ENCODE assay signal across 20 cellular contexts in the genomic region with DNA sequence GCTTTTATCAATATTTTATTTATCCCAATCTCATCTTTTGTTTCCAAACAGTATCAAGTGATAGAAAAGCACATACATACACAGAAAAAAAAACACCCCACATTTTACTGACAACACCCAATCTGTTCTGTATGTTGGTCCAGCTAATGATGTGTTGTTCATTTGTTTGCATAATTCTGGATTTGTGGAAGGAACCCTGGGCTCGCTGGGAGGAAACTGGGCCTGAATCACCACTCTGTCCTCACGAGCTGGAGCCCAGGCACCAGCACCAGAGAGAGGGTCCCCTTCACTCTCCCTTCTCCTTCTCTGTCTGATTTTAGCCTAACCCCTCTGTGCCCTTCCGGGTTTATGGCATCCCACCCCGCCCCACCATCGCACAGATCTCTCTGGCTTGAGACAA.
DNase-seq lines count a peak whose midpoint lies in the region; ATAC-seq, FAIRE-seq and TF ChIP-seq lines count a peak whose summit lies in the region.
"Had no signal": no experiment of that assay in that cellular context is flagged by ENCODE, and none has a peak within 500 bp of the region (broad histone marks: within the 10 kb centered on the region; RNA-seq: fewer than 3 reads in every experiment).

No MANE protein-coding gene starts in this region.

- no peaks in the 10 kb centered on the region for H3F3A ChIP-seq in DOHH2 (ENCODE audit: control insufficient read depth, insufficient read depth)

- FAIRE-seq in kidney (lab: Jason Lieb, UNC): no peak
- FAIRE-seq: D721Med, GM12891 had no signal

- H3K9me3 ChIP-seq in DOHH2 (ENCODE audit: control insufficient read depth, insufficient read depth, low read length) (no peaks in the 10 kb centered on the region), MG63 (no peaks in the 10 kb centered on the region), kidney (ENCODE audit: control insufficient read depth in 1 of 2, low read length in 2 of 2) (no peaks in the 10 kb centered on the region), upper lobe of right lung (no peaks in the 10 kb centered on the region)
- H3K9me3 ChIP-seq: Peyer's patch, SJSA1 had no signal

- H3K27me3 ChIP-seq in DOHH2 (ENCODE audit: control insufficient read depth, low read length) (no peaks in the 10 kb centered on the region), MG63 (no peaks in the 10 kb centered on the region), upper lobe of right lung (no peaks in the 10 kb centered on the region)
- H3K27me3 ChIP-seq: Peyer's patch, SJSA1 had no signal

- intact Hi-C loops in kidney (cut with DNase I): no loop called here
- intact Hi-C loops in upper lobe of right lung (cut with DNase I): no loop called here

- ATAC-seq in upper lobe of right lung (no peak), HG03025 (IDR thresholded peaks at IDR 0.05; ENCODE audit: low FRiP score, unreplicated experiment) (no peak)

- H3K4me2 ChIP-seq in DOHH2 (ENCODE audit: low read length): peak overlapping the region; percentile 64

- H3K4me3 ChIP-seq in DOHH2 (ENCODE audit: low read length) (peak overlapping the region; percentile 45), MG63 (no peak overlapping the region), kidney (ENCODE audit: low read length in 2 of 2) (no peak overlapping the region), upper lobe of right lung (no peak overlapping the region)
- H3K4me3 ChIP-seq: Peyer's patch, SJSA1 had no signal

- peak overlapping the region; percentile 77 for H3K27ac ChIP-seq in DOHH2 (ENCODE audit: low read depth, low read length)
- no peak overlapping the region for H3K27ac ChIP-seq in kidney (ENCODE audit: low read depth in 2 of 2, low read length in 2 of 2)
- no peak overlapping the region for H3K27ac ChIP-seq in upper lobe of right lung
- H3K27ac ChIP-seq: Peyer's patch, SJSA1 had no signal

- no peaks in the 10 kb centered on the region for H3K79me2 ChIP-seq in DOHH2 (ENCODE audit: control insufficient read depth, low read length)

- DNase-seq in MG63: peak; percentile 17
- DNase-seq in kidney: peak; percentile 22
- peak; percentile 29 for DNase-seq in upper lobe of right lung
- no peak for DNase-seq in A172 (ENCODE audit: low spot score)
- no peak for DNase-seq in NK-92 (lab: John Stamatoyannopoulos, UW; ENCODE audit: unreplicated experiment)
- DNase-seq: ACHN, GOT3, HCEC 1CT, Karpas-422, NCI-H1694, NCI-H2081, NCI-H2171, NCI-H345, NCI-H774, Peyer's patch had no signal

- peaks cover 57% of the 10 kb centered on the region for H3K4me1 ChIP-seq in DOHH2 (ENCODE audit: control insufficient read depth, low read length)
- H3K4me1 ChIP-seq in kidney (ENCODE audit: control insufficient read depth in 1 of 2, insufficient read depth in 1 of 2, low read depth in 1 of 2, low read length in 2 of 2): no peaks in the 10 kb centered on the region
- no peaks in the 10 kb centered on the region for H3K4me1 ChIP-seq in upper lobe of right lung
- H3K4me1 ChIP-seq: Peyer's patch, SJSA1 had no signal

- H3K9me2 ChIP-seq in DOHH2 (replicated peaks; ENCODE audit: control insufficient read depth, low read length): no peaks in the 10 kb centered on the region

- TF ChIP-seq CTCF in DOHH2 (IDR thresholded peaks at IDR 0.05; ENCODE audit: low read depth, low read length, poor library complexity, severe bottlenecking) (no peak), kidney (IDR thresholded peaks at IDR 0.05; ENCODE audit: borderline replicate concordance, extremely low read depth, insufficient read depth) (no peak), upper lobe of right lung (IDR thresholded peaks at IDR 0.05) (no peak)

- H3K36me3 ChIP-seq in DOHH2 (ENCODE audit: control insufficient read depth, low read length): no peaks in the 10 kb centered on the region
- no peaks in the 10 kb centered on the region for H3K36me3 ChIP-seq in MG63
- H3K36me3 ChIP-seq in kidney (ENCODE audit: control insufficient read depth in 1 of 2, insufficient read depth in 2 of 2, low read length in 2 of 2): no peaks in the 10 kb centered on the region
- H3K36me3 ChIP-seq in upper lobe of right lung: no peaks in the 10 kb centered on the region
- H3K36me3 ChIP-seq: Peyer's patch, SJSA1 had no signal

- H3K9ac ChIP-seq in kidney (ENCODE audit: low read length in 2 of 2): no peak overlapping the region

- no peaks in the 10 kb centered on the region for H4K20me1 ChIP-seq in DOHH2 (ENCODE audit: control insufficient read depth, insufficient read depth, low read depth, low read length)

Comparison
In these comparisons a context has a peak if more than half of its experiments do, and no peak if none do; other contexts are left out.
1. DNase-seq: peak in MG63 (single experiment), kidney (single experiment) and upper lobe of right lung (single experiment); none in A172 (single experiment) and NK-92 (single experiment).